ENCODE assay signal across 7 cellular contexts in the genomic region with DNA sequence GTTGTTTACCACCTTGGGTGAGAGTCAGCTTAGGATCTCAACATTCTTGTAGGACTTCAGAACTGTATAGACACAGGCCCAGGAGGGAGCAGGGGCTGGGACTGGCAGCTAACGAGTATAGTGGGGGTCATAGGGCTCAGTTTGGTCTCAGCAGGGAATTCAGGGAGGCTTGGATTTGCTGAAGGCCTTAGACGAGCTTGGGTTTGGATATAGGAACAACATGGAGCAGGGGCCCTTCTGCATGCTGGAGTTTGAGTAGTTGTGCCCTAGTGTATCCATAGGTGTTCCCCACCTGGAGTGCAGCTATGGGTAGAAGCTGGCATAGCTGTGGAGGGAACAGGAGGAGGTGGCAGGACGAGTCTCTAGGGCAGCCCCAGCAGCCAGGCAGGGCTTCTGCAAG.
"Had no signal": no experiment of that assay in that cellular context is flagged by ENCODE, and none has a peak within 500 bp of the region (broad histone marks: within the 10 kb centered on the region; RNA-seq: fewer than 3 reads in every experiment).

No MANE protein-coding gene starts in this region.

- H3K36me3 ChIP-seq: HAP-1 had no signal

- H2AFZ ChIP-seq: GM23338 had no signal

- H3K9me3 ChIP-seq: HAP-1 had no signal

- H3K4me3 ChIP-seq: GM23338, HAP-1, K562 had no signal

- H3K4me2 ChIP-seq: GM23338 had no signal

- H3K4me3 Mint-ChIP-seq: GM23338 had no signal

- H3K27ac Mint-ChIP-seq: GM23338 had no signal

- ATAC-seq: GM23338, HCT116, K562 had no signal

- FAIRE-seq: HTR-8/SVneo, K562 had no signal

- DNase-seq: H7, IMR-90 had no signal
